ENCODE assay signal across 6 cellular contexts in the genomic region with DNA sequence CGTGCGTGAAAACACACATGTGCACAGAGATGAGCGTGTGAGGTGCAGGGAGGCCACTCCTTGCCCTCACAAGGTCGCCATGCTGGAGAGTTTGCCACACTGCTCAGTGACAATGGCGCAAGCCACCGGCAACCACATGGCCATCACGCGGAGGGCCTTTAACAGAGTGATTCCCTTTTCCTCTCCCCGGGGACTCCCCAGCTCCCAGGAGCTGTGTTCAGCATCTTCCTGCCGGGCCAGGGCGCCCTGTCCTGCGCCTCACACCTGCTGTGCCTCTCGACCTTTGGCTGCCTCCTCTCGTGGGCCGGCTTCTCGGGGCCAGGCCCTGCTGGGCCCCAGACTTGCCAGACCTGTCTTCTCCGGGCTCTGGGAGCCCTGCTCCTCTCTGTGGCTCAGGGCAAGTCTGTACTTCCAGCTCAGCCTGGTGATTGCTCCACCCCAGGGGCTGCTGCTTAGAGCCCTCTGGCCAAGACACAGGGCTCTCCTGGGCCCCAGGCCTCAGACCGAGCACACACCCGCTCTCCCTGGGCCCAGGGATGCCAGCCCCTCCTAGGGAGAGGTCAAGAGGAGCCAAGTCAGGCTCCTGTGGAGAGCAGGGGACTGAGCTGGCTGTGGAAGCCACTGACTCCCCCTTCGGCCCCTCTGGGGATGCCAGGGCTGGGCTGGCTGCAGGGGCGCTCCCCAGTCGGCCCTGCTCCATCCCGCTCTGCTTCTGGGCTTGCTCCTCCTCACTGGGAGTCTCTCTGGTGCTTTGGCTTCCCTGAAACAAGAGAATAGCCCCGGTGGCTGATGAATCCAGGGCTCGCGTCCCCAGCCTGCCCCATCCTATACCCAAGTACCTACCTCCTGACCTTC. TPM values are rescaled to one million over a fixed set of nuclear protein-coding genes. Genes with fewer than 3 reads are reported as not detected.
DNase-seq lines count a peak whose midpoint lies in the region; ATAC-seq and TF ChIP-seq lines count a peak whose summit lies in the region.
"Had no signal": no experiment of that assay in that cellular context is flagged by ENCODE, and none has a peak within 500 bp of the region (broad histone marks: within the 10 kb centered on the region; RNA-seq: fewer than 3 reads in every experiment).

No MANE protein-coding gene starts in this region.

- H3K36me3 ChIP-seq in esophagus muscularis mucosa (peaks cover 8 to 36% (median 26%) of the 10 kb centered on the region in 4 donors), GM23248 (ENCODE audit: low read depth) (peaks cover 7% of the 10 kb centered on the region; the same call in 1 of the 2 replicates)

- peaks cover 26% of the 10 kb centered on the region for H3K79me2 ChIP-seq in GM23248 (ENCODE audit: insufficient read depth)

- intact Hi-C loops in esophagus muscularis mucosa (cut with DNase I) = no loop called here

- no peak for ATAC-seq in HG03439 (IDR thresholded peaks at IDR 0.05; ENCODE audit: unreplicated experiment)
- ATAC-seq: body of pancreas had no signal

- no peak for TF ChIP-seq EP300 in esophagus muscularis mucosa (IDR thresholded peaks at IDR 0.05)

- no peaks in the 10 kb centered on the region for H4K20me1 ChIP-seq in GM23248 (ENCODE audit: insufficient read depth)

- no peak overlapping the region for H3K4me2 ChIP-seq in GM23248 (ENCODE audit: unreplicated experiment)

- H3K27ac ChIP-seq in esophagus muscularis mucosa (replicated peaks in 1 of 4) = peak overlapping the region; percentile 96 to 98 (median 98)
- H3K27ac ChIP-seq in substantia nigra (ENCODE audit: low read depth, low read length, poor library complexity, severe bottlenecking) = peak overlapping the region; percentile 59
- no peak overlapping the region for H3K27ac ChIP-seq in GM23248

- no peak for TF ChIP-seq POLR2A in esophagus muscularis mucosa (IDR thresholded peaks at IDR 0.05; ENCODE audit: low read depth)

- H3K27me3 ChIP-seq in esophagus muscularis mucosa (no peaks in the 10 kb centered on the region), GM23248 (replicated peaks; ENCODE audit: insufficient read depth) (no peaks in the 10 kb centered on the region)
- H3K27me3 ChIP-seq: body of pancreas had no signal

- no peaks in the 10 kb centered on the region for H3K9me2 ChIP-seq in GM23248 (ENCODE audit: insufficient read depth)

- DNase-seq in RPMI8226 (peak; percentile 13), esophagus muscularis mucosa (ENCODE audit: extremely low spot score) (no peak), substantia nigra (lab: John Stamatoyannopoulos, UW) (peak in 5 of 49 donors; percentile 11 to 23 (median 22)), GM23248 (no peak)

- WGBS in esophagus muscularis mucosa = 86% methylated on average over 13 of the region's 26 CpGs
- WGBS in GM23248 (ENCODE audit: low coverage in 1 of 2, low lambda C conversion rate in 2 of 2, missing lambda C conversion rate in 2 of 2), 2 experiments = 79 to 83% methylated on average over 23 to 25 of the region's 26 CpGs

- H3K4me1 ChIP-seq in esophagus muscularis mucosa (peaks cover 83 to 100% (median 99%) of the 10 kb centered on the region in 4 donors), GM23248 (ENCODE audit: insufficient read depth) (peaks cover 32% of the 10 kb centered on the region)

- no peak overlapping the region for H3K9ac ChIP-seq in GM23248

- TF ChIP-seq CTCF in esophagus muscularis mucosa (IDR thresholded peaks at IDR 0.05) = no peak

- H3F3A ChIP-seq in GM23248 (ENCODE audit: insufficient read depth) = peaks cover 26% of the 10 kb centered on the region

- H2AFZ ChIP-seq in GM23248 = no peak overlapping the region

- in situ Hi-C loops in GM23248 (cut with MboI) = no loop called here

- no peaks in the 10 kb centered on the region for H3K9me3 ChIP-seq in esophagus muscularis mucosa
- H3K9me3 ChIP-seq in GM23248 (ENCODE audit: low read depth) = no peaks in the 10 kb centered on the region
- H3K9me3 ChIP-seq: body of pancreas had no signal

- H3K4me3 ChIP-seq in esophagus muscularis mucosa (no peak overlapping the region), GM23248 (no peak overlapping the region)
- H3K4me3 ChIP-seq: body of pancreas had no signal

RNA-seq across cellular contexts. Expression of a gene that starts 5.6 kb away (rescaled TPM):
- total RNA-seq in esophagus muscularis mucosa = 10 to 100 TPM; 22.9 to 82.6 (median 56.3) TPM
- total RNA-seq in GM23248 (2014; rRNA removed; shearing (Covaris generic)) = 16.9 and 19.6 TPM in 2 replicates
- polyA plus RNA-seq in GM23248 (2016; fragmentation: Nextera tagmentation; extraction: Ambion mirVana) = 28.8 and 33.1 TPM in 2 replicates

RNA-seq across cellular contexts. Expression of a gene that starts 11.7 kb away (rescaled TPM):
- total RNA-seq in esophagus muscularis mucosa = 10 to 100 TPM; 39.0 to 41.3 (median 40.7) TPM
- total RNA-seq in GM23248 (2014; rRNA removed; shearing (Covaris generic)) = 16.6 and 19.9 TPM in 2 replicates
- 3.9 and 4.5 TPM in 2 replicates for polyA plus RNA-seq in GM23248 (2016; fragmentation: Nextera tagmentation; extraction: Ambion mirVana)

RNA-seq across cellular contexts. Expression of a gene that starts 15.7 kb away (rescaled TPM):
- 1 to 10 TPM in 1 of 4 donors, not detected in 3; 1.8 TPM for total RNA-seq in esophagus muscularis mucosa
- total RNA-seq in GM23248 (2014; rRNA removed; shearing (Covaris generic)) = not detected in 2 replicates
- not detected in 2 replicates for polyA plus RNA-seq in GM23248 (2016; fragmentation: Nextera tagmentation; extraction: Ambion mirVana)
- total RNA-seq: body of pancreas had no signal

RNA-seq across cellular contexts. Expression of a gene that starts 22.9 kb away (rescaled TPM):
- total RNA-seq in esophagus muscularis mucosa = under 1 TPM; 0.13 to 0.42 (median 0.26) TPM
- total RNA-seq in GM23248 (2014; rRNA removed; shearing (Covaris generic)) = 0.11 and 0.13 TPM in 2 replicates
- polyA plus RNA-seq in GM23248 (2016; fragmentation: Nextera tagmentation; extraction: Ambion mirVana) = 0.13 and 0.51 TPM in 2 replicates

RNA-seq across cellular contexts. Expression of a gene that starts 27.4 kb away (rescaled TPM):
- 10 to 100 TPM in 1 of 4 donors, 1 to 10 TPM in 3; 5.8 to 13.3 (median 9.7) TPM for total RNA-seq in esophagus muscularis mucosa
- 0.54 and 0.76 TPM in 2 replicates for total RNA-seq in GM23248 (2014; rRNA removed; shearing (Covaris generic))
- polyA plus RNA-seq in GM23248 (2016; fragmentation: Nextera tagmentation; extraction: Ambion mirVana) = 1.1 TPM in 2 replicates
